In genomic region chr1:88800382-88801051, GRCh38 we compare ENCODE assay signal across 1 cellular context.
TF ChIP-seq lines count a peak whose summit lies in the region.

No MANE protein-coding gene starts in this region.

TF ChIP-seq in GM23338, 12 proteins besides CTCF, POLR2A, EP300 and RAD21 (continued from another document):
- TF ChIP-seq ETS1 (IDR thresholded peaks at IDR 0.05) (no peak), POLR2AphosphoS5 (IDR thresholded peaks at IDR 0.05; ENCODE audit: low read depth) (no peak)
